Comparison of ENCODE assay signal across 2 cellular contexts in the genomic region with DNA sequence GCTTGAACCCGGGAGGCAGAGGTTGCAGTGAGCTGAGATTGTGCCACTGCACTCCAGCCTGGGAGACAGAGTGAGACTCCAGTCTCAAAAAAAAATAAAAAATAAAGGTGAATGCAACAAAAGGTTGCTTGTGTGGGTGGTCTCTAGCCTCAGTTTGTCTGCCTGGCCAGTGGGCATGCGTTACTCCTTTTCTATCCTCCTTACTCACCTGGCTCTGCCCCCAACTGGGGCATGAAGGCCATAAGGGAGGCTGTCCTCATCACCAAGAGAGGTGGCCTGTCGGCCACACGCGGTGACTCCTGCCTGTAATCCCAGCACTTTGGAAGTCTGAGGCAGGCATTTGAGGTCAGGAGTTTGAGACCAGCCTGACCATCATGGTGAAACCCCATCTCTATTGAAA.
TF ChIP-seq lines count a peak whose summit lies in the region.

No MANE protein-coding gene starts in this region.

TF ChIP-seq in HepG2, 621 proteins besides CTCF, POLR2A, EP300 and RAD21:
- TF ChIP-seq TCF12 (IDR thresholded peaks at IDR 0.05) (no peak), TCF12 (CRISPR knock-in tag; IDR thresholded peaks at IDR 0.05) (no peak), ZNF629 (CRISPR knock-in tag; conservative IDR thresholded peaks at IDR 0.05) (peak; percentile 90)
- TF ChIP-seq, protein P1, sequence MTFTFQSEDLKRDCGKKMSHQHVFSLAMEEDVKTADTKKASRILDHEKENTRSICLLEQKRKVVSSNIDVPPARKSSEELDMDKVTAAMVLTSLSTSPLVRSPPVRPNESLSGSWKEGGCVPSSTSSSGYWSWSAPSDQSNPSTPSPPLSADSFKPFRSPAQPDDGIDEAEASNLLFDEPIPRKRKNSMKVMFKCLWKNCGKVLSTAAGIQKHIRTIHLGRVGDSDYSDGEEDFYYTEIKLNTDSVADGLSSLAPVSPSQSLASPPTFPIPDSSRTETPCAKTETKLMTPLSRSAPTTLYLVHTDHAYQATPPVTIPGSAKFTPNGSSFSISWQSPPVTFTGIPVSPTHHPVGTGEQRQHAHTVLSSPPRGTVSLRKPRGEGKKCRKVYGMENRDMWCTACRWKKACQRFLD (CRISPR knock-in tag; IDR thresholded peaks at IDR 0.05; ENCODE audit: borderline replicate concordance), result no peak
TF ChIP-seq in HepG2: peak in this region for 1.

TF ChIP-seq in SK-N-SH treated with all-trans-retinoic acid at 6 μM for 48 hours, 23 proteins besides CTCF, POLR2A, EP300 and RAD21:
- TF ChIP-seq BACH2 (CRISPR knock-in tag; IDR thresholded peaks at IDR 0.05; ENCODE audit: borderline replicate concordance) (no peak), ISL1 (CRISPR knock-in tag; IDR thresholded peaks at IDR 0.05) (no peak), ZNF70 (CRISPR knock-in tag; IDR thresholded peaks at IDR 0.05) (no peak), GLIS3 (CRISPR knock-in tag; IDR thresholded peaks at IDR 0.05) (no peak), RARB (CRISPR knock-in tag; IDR thresholded peaks at IDR 0.05) (no peak), ZNF565 (CRISPR knock-in tag; conservative IDR thresholded peaks at IDR 0.05; ENCODE audit: low read depth) (no peak), TOX (CRISPR knock-in tag; IDR thresholded peaks at IDR 0.05; ENCODE audit: borderline replicate concordance) (no peak), CSDC2 (CRISPR knock-in tag; IDR thresholded peaks at IDR 0.05) (no peak), PPARA (CRISPR knock-in tag; IDR thresholded peaks at IDR 0.05; ENCODE audit: borderline replicate concordance) (no peak)
- TF ChIP-seq, protein P2, sequence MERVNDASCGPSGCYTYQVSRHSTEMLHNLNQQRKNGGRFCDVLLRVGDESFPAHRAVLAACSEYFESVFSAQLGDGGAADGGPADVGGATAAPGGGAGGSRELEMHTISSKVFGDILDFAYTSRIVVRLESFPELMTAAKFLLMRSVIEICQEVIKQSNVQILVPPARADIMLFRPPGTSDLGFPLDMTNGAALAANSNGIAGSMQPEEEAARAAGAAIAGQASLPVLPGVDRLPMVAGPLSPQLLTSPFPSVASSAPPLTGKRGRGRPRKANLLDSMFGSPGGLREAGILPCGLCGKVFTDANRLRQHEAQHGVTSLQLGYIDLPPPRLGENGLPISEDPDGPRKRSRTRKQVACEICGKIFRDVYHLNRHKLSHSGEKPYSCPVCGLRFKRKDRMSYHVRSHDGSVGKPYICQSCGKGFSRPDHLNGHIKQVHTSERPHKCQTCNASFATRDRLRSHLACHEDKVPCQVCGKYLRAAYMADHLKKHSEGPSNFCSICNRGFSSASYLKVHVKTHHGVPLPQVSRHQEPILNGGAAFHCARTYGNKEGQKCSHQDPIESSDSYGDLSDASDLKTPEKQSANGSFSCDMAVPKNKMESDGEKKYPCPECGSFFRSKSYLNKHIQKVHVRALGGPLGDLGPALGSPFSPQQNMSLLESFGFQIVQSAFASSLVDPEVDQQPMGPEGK (CRISPR knock-in tag; IDR thresholded peaks at IDR 0.05; ENCODE audit: borderline replicate concordance), result no peak
- TF ChIP-seq, protein P3, sequence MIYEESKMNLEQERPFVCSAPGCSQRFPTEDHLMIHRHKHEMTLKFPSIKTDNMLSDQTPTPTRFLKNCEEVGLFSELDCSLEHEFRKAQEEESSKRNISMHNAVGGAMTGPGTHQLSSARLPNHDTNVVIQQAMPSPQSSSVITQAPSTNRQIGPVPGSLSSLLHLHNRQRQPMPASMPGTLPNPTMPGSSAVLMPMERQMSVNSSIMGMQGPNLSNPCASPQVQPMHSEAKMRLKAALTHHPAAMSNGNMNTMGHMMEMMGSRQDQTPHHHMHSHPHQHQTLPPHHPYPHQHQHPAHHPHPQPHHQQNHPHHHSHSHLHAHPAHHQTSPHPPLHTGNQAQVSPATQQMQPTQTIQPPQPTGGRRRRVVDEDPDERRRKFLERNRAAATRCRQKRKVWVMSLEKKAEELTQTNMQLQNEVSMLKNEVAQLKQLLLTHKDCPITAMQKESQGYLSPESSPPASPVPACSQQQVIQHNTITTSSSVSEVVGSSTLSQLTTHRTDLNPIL (CRISPR knock-in tag; IDR thresholded peaks at IDR 0.05; ENCODE audit: low read depth), result no peak
- TF ChIP-seq, protein P4, sequence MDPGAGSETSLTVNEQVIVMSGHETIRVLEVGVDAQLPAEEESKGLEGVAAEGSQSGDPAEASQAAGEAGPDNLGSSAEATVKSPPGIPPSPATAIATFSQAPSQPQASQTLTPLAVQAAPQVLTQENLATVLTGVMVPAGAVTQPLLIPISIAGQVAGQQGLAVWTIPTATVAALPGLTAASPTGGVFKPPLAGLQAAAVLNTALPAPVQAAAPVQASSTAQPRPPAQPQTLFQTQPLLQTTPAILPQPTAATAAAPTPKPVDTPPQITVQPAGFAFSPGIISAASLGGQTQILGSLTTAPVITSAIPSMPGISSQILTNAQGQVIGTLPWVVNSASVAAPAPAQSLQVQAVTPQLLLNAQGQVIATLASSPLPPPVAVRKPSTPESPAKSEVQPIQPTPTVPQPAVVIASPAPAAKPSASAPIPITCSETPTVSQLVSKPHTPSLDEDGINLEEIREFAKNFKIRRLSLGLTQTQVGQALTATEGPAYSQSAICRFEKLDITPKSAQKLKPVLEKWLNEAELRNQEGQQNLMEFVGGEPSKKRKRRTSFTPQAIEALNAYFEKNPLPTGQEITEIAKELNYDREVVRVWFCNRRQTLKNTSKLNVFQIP (CRISPR knock-in tag; IDR thresholded peaks at IDR 0.05; ENCODE audit: borderline replicate concordance, low read depth), result no peak
- TF ChIP-seq, protein P5, sequence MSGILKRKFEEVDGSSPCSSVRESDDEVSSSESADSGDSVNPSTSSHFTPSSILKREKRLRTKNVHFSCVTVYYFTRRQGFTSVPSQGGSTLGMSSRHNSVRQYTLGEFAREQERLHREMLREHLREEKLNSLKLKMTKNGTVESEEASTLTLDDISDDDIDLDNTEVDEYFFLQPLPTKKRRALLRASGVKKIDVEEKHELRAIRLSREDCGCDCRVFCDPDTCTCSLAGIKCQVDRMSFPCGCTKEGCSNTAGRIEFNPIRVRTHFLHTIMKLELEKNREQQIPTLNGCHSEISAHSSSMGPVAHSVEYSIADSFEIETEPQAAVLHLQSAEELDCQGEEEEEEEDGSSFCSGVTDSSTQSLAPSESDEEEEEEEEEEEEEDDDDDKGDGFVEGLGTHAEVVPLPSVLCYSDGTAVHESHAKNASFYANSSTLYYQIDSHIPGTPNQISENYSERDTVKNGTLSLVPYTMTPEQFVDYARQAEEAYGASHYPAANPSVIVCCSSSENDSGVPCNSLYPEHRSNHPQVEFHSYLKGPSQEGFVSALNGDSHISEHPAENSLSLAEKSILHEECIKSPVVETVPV (CRISPR knock-in tag; IDR thresholded peaks at IDR 0.05), result no peak
TF ChIP-seq in SK-N-SH treated with all-trans-retinoic acid at 6 μM for 48 hours: peak in this region for 0.
